Comparison of ENCODE assay signal across 18 cellular contexts in the genomic region with DNA sequence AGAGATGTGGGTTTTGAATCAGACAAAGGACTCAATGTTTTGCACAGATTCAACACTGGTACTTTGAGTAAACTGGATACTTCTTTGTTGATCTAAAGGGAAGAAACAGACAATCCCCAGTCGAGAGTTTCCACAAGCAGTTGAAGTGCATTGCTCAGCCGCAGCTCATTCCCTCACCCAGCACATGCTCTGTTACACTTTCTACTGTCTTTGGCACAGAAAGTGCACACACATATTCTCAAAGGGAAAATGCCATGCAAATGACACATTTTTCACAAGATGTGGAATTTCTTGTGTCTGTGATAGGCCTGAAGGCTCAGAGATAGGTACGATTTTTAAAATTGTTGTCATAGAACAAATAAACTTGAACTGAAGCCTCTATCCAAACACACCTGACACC.
DNase-seq lines count a peak whose midpoint lies in the region; ATAC-seq and TF ChIP-seq lines count a peak whose summit lies in the region.
"Had no signal": no experiment of that assay in that cellular context is flagged by ENCODE, and none has a peak within 500 bp of the region (broad histone marks: within the 10 kb centered on the region; RNA-seq: fewer than 3 reads in every experiment).

No MANE protein-coding gene starts in this region.

- H3K9me3 ChIP-seq in mammary epithelial cell (replicated peaks; ENCODE audit: insufficient read depth, low read length) (no peaks in the 10 kb centered on the region), aorta (ENCODE audit: control insufficient read depth, low read length) (no peaks in the 10 kb centered on the region)

- H3K36me3 Mint-ChIP-seq in MCF 10A (ENCODE audit: insufficient read depth, unreplicated experiment), result no peaks in the 10 kb centered on the region
- H3K36me3 Mint-ChIP-seq in immature natural killer cell, result peaks cover 0 to 4% (median 4%) of the 10 kb centered on the region in 3 donors
- H3K36me3 Mint-ChIP-seq in activated CD4-positive, alpha-beta T cell treated with anti-CD3 and anti-CD28 coated beads for 36 hours (ENCODE audit: low read depth), result no peaks in the 10 kb centered on the region

- H3K4me3 Mint-ChIP-seq in MCF 10A (ENCODE audit: unreplicated experiment) (no peak overlapping the region), immature natural killer cell (peak overlapping the region in 1 of 5 donors; percentile 10)
- no peak overlapping the region for H3K4me3 Mint-ChIP-seq in activated CD4-positive, alpha-beta T cell treated with anti-CD3 and anti-CD28 coated beads for 36 hours

- no peaks in the 10 kb centered on the region for H3K36me3 ChIP-seq in mammary epithelial cell (ENCODE audit: insufficient read depth, low read length)
- no peaks in the 10 kb centered on the region for H3K36me3 ChIP-seq in aorta (ENCODE audit: control insufficient read depth in 1 of 2, insufficient read depth in 2 of 2, low read length in 1 of 2)

- H3K4me1 ChIP-seq in mammary epithelial cell (ENCODE audit: insufficient read depth, low read length) (peaks cover 8% of the 10 kb centered on the region), aorta (ENCODE audit: control insufficient read depth in 1 of 2, insufficient read depth in 2 of 2, low read length in 2 of 2) (peaks cover 7 to 10% of the 10 kb centered on the region in 2 donors)

- H3K4me1 Mint-ChIP-seq in MCF 10A (ENCODE audit: insufficient read depth, unreplicated experiment), result peaks cover 19% of the 10 kb centered on the region
- H3K4me1 Mint-ChIP-seq in immature natural killer cell, result peaks cover 45 to 59% of the 10 kb centered on the region in 2 donors
- H3K4me1 Mint-ChIP-seq in activated CD4-positive, alpha-beta T cell treated with anti-CD3 and anti-CD28 coated beads for 36 hours, result peaks cover 19% of the 10 kb centered on the region

- no peaks in the 10 kb centered on the region for H3K9me3 Mint-ChIP-seq in MCF 10A (ENCODE audit: unreplicated experiment)
- peaks cover 0 to 3% (median 0%) of the 10 kb centered on the region in 6 donors for H3K9me3 Mint-ChIP-seq in immature natural killer cell
- no peaks in the 10 kb centered on the region for H3K9me3 Mint-ChIP-seq in activated CD4-positive, alpha-beta T cell treated with anti-CD3 and anti-CD28 coated beads for 36 hours (ENCODE audit: low read depth)

- no peak overlapping the region for H3K4me3 ChIP-seq in mammary epithelial cell (replicated peaks in 1 of 3; ENCODE audit: insufficient read depth in 1 of 3, low read depth in 2 of 3, low read length in 3 of 3)
- H3K4me3 ChIP-seq in aorta (ENCODE audit: low read length in 2 of 2), result no peak overlapping the region
- H3K4me3 ChIP-seq: skin epidermis had no signal

- no peak overlapping the region for H3K9ac ChIP-seq in mammary epithelial cell (ENCODE audit: insufficient read depth, low read length)

- H3K27ac Mint-ChIP-seq in MCF 10A (ENCODE audit: low read depth, unreplicated experiment) (peak overlapping the region; percentile 80), immature natural killer cell (peak overlapping the region; percentile 91 to 99 (median 94))
- H3K27ac Mint-ChIP-seq in activated CD4-positive, alpha-beta T cell treated with anti-CD3 and anti-CD28 coated beads for 36 hours, result no peak overlapping the region

- H3K27me3 ChIP-seq in mammary epithelial cell (ENCODE audit: insufficient read depth, low read length) (no peaks in the 10 kb centered on the region), aorta (ENCODE audit: control insufficient read depth in 1 of 2, insufficient read depth in 2 of 2, low read length in 1 of 2) (no peaks in the 10 kb centered on the region)

- no TSS peak for BruUV-seq in MCF 10A (replicated peaks; lab: Mats Ljungman, UMichigan)
- no TSS peak for BruUV-seq in mammary epithelial cell (replicated peaks; lab: Mats Ljungman, UMichigan)

- POLR2A ChIA-PET in MCF 10A (lab: Yijun Ruan, JAX), result interaction anchor here (0.7 to 3.0 kb wide), 5 partner anchors 15 to 259 kb away, joined by 3 to 22 read pairs (median 4); partner anchors contain the start of gene TRIB2
- POLR2A ChIA-PET in activated CD4-positive, alpha-beta T cell treated with anti-CD3 and anti-CD28 coated beads for 36 hours (lab: Charles Lee), result no interaction called here

- dilution Hi-C loops in mammary epithelial cell (cut with HindIII; ENCODE audit: low sequenced_read_pairs), result no loop called here

- WGBS in mammary epithelial cell (ENCODE audit: low coverage, missing lambda C conversion rate), result 83% methylated on average over 3 of the region's 3 CpGs
- WGBS in aorta, 2 donors, result 4 to 7% methylated on average over 3 of the region's 3 CpGs

- in situ Hi-C loops in mammary epithelial cell (cut with MboI; ENCODE audit: low sequenced_read_pairs in 2 of 2), result loop anchor here in 1 of 2 donors (25.0 kb wide), 1 partner anchor 254 kb away; the partner anchor contains the start of gene TRIB2

- H4K20me1 ChIP-seq in mammary epithelial cell (ENCODE audit: insufficient read depth, low read length), result no peaks in the 10 kb centered on the region

- no peaks in the 10 kb centered on the region for H3K79me2 ChIP-seq in mammary epithelial cell (ENCODE audit: insufficient read depth, low read length)

- no peak overlapping the region for H2AFZ ChIP-seq in mammary epithelial cell (ENCODE audit: low read depth, low read length)

- no peak overlapping the region for H3K4me2 ChIP-seq in mammary epithelial cell (ENCODE audit: insufficient read depth, low read depth, low read length)

- DNase-seq in MCF 10A (ENCODE audit: unreplicated experiment) (no peak), mammary epithelial cell (no peak), SHP77 (lab: John Stamatoyannopoulos, UW) (peak; percentile 59 to 64), immature natural killer cell (no peak), aorta (no peak), islet precursor cell (no peak)
- DNase-seq in activated CD4-positive, alpha-beta T cell treated with anti-CD3 and anti-CD28 coated beads for 36 hours, result no peak
- DNase-seq: activated CD4-positive, alpha-beta T cell treated with anti-CD3 and anti-CD28 coated beads for 48 hours; activated T-cell treated with anti-CD3 and anti-CD28 coated beads, Interleukin-2, amount 50 U/mL, for 72 hours; HCEC 1CT; KBM-7; midbrain; NCI-H524 treated with DMSO at 0.1 percent for 48 hours; occipital lobe; stimulated activated naive CD4-positive, alpha-beta T cell treated with Interleukin-2 at 50 U/mL for 16 hours; T-helper 9 cell had no signal

- H3K27ac ChIP-seq in mammary epithelial cell (ENCODE audit: insufficient read depth, low read depth, low read length) (no peak overlapping the region), aorta (ENCODE audit: low read depth in 1 of 2, low read length in 2 of 2) (no peak overlapping the region)

- no peak for TF ChIP-seq CTCF in MCF 10A (IDR thresholded peaks at IDR 0.05; ENCODE audit: unreplicated experiment)
- TF ChIP-seq CTCF in mammary epithelial cell (conservative IDR thresholded peaks at IDR 0.05 in 1 of 2, IDR thresholded peaks at IDR 0.05 in 1 of 2; ENCODE audit: extremely low read depth in 1 of 2, insufficient read depth in 1 of 2, low read depth in 1 of 2, low read length in 2 of 2), result no peak

- intact Hi-C loops in MCF 10A (cut with micrococcal nuclease) (loop anchor here (2.0 to 5.0 kb wide), 2 partner anchors 139 to 244 kb away; no protein-coding TSS in a partner anchor), mammary epithelial cell (cut with micrococcal nuclease) (loop anchor here (5.0 to 10.0 kb wide), 2 partner anchors 244 to 593 kb away; no protein-coding TSS in a partner anchor), aorta (cut with DNase I) (loop anchor here in 1 of 2 donors (5.0 kb wide), 1 partner anchor 259 kb away; the partner anchor contains the start of gene TRIB2)
- intact Hi-C loops in activated CD4-positive, alpha-beta T cell treated with anti-CD3 and anti-CD28 coated beads for 36 hours (cut with DNase I, micrococcal nuclease), result loop anchor here (5.0 kb wide), 2 partner anchors 44 to 49 kb away; no protein-coding TSS in a partner anchor

- ATAC-seq in aorta (ENCODE audit: low FRiP score) (peak; percentile 44), esophagus mucosa (no peak)
- no peak for ATAC-seq in activated CD4-positive, alpha-beta T cell treated with anti-CD3 and anti-CD28 coated beads for 36 hours
- ATAC-seq: activated T-cell treated with anti-CD3 and anti-CD28 coated beads, Interleukin-2, amount 50 U/mL, for 72 hours had no signal

- CTCF ChIA-PET in MCF 10A (lab: Yijun Ruan, JAX), result interaction anchor here (0.6 to 0.7 kb wide), 2 partner anchors 186 to 253 kb away, joined by 3 read pairs; no protein-coding TSS in a partner anchor
- CTCF ChIA-PET in mammary epithelial cell (lab: Charles Lee; ENCODE audit: low non-redundant PET), result no interaction called here
- CTCF ChIA-PET in activated CD4-positive, alpha-beta T cell treated with anti-CD3 and anti-CD28 coated beads for 36 hours (lab: Charles Lee), result no interaction called here

- no peaks in the 10 kb centered on the region for H3K27me3 Mint-ChIP-seq in MCF 10A (ENCODE audit: insufficient read depth, unreplicated experiment)
- peaks cover 0 to 4% (median 0%) of the 10 kb centered on the region in 3 donors for H3K27me3 Mint-ChIP-seq in immature natural killer cell (ENCODE audit: low read depth in 3 of 3)
- H3K27me3 Mint-ChIP-seq in activated CD4-positive, alpha-beta T cell treated with anti-CD3 and anti-CD28 coated beads for 36 hours, result no peaks in the 10 kb centered on the region

Comparison
In these comparisons a context has a peak if more than half of its experiments do, and no peak if none do; other contexts are left out.
1. DNase-seq: peak in SHP77 (2 of 2); none in MCF 10A (single experiment), mammary epithelial cell (single experiment), immature natural killer cell (0 of 3), aorta (0 of 2), islet precursor cell (single experiment) and activated CD4-positive, alpha-beta T cell treated with anti-CD3 and anti-CD28 coated beads for 36 hours (single experiment).